ENCODE assay signal across 6 cellular contexts in genomic region chr2:191499050-191499449, GRCh38.
"Had no signal": no experiment of that assay in that cellular context is flagged by ENCODE, and none has a peak within 500 bp of the region (broad histone marks: within the 10 kb centered on the region; RNA-seq: fewer than 3 reads in every experiment).

No MANE protein-coding gene starts in this region.

- H3K4me3 ChIP-seq: GM23248, K562 had no signal

- H3K27ac ChIP-seq: GM23248 had no signal

- ATAC-seq: K562 had no signal

- H3K4me3 Mint-ChIP-seq: H9 had no signal

- DNase-seq: GM23248, H9, HCEC 1CT, IMR-90, KG1 had no signal
